In genomic region chr2:95032868-95033603, GRCh38 we compare ENCODE assay signal across 16 cellular contexts. TPM values are rescaled to one million over a fixed set of nuclear protein-coding genes. Genes with fewer than 3 reads are reported as not detected.
DNase-seq lines count a peak whose midpoint lies in the region; ATAC-seq and TF ChIP-seq lines count a peak whose summit lies in the region.
"Had no signal": no experiment of that assay in that cellular context is flagged by ENCODE, and none has a peak within 500 bp of the region (broad histone marks: within the 10 kb centered on the region; RNA-seq: fewer than 3 reads in every experiment).

No MANE protein-coding gene starts in this region.

- H3K36me3 ChIP-seq in tibial nerve (no peaks in the 10 kb centered on the region), Peyer's patch (no peaks in the 10 kb centered on the region)

- H3K27me3 ChIP-seq in tibial nerve = peaks cover 0 to 2% of the 10 kb centered on the region in 2 donors
- H3K27me3 ChIP-seq in Peyer's patch = no peaks in the 10 kb centered on the region

- no peak overlapping the region for H3K4me3 ChIP-seq in tibial nerve
- H3K4me3 ChIP-seq in Peyer's patch = no peak overlapping the region

- 44 to 48% methylated on average over 16 of the region's 16 CpGs for WGBS in tibial nerve, 2 donors

- no peaks in the 10 kb centered on the region for H3K4me1 Mint-ChIP-seq in chondrocyte (ENCODE audit: low read depth)

- no peaks in the 10 kb centered on the region for H3K36me3 Mint-ChIP-seq in chondrocyte (ENCODE audit: low read depth)

- peak in 1 of 2 donors; percentile 10 for TF ChIP-seq EP300 in tibial nerve (IDR thresholded peaks at IDR 0.05)

- H3K27me3 Mint-ChIP-seq in chondrocyte (ENCODE audit: low read depth) = peaks cover 31% of the 10 kb centered on the region

- H3K4me3 Mint-ChIP-seq in chondrocyte (ENCODE audit: unreplicated experiment) = no peak overlapping the region

- H3K9me3 Mint-ChIP-seq in chondrocyte (ENCODE audit: low read depth) = no peaks in the 10 kb centered on the region

- peak; percentile 35 for DNase-seq in Right ventricle myocardium inferior (ENCODE audit: missing footprints)
- no peak for DNase-seq in cardiac septum (ENCODE audit: low spot score)
- DNase-seq in chondrocyte (ENCODE audit: low spot score) = peak; percentile 61
- peak; percentile 59 for DNase-seq in medulla oblongata (ENCODE audit: extremely low spot score)
- DNase-seq in tibial nerve (ENCODE audit: low spot score in 2 of 2) = no peak
- no peak for DNase-seq in Peyer's patch
- DNase-seq in Ammon's horn (ENCODE audit: low spot score) = no peak
- DNase-seq: DMS53, IMR-90, NCI-H1694, NCI-H345, NCI-H526 treated with DMSO at 0.1 percent for 48 hours, OCI-M1 had no signal

- H3K9me3 ChIP-seq in tibial nerve = no peaks in the 10 kb centered on the region
- no peaks in the 10 kb centered on the region for H3K9me3 ChIP-seq in Peyer's patch

- TF ChIP-seq POLR2A in tibial nerve (IDR thresholded peaks at IDR 0.05) = no peak
- TF ChIP-seq POLR2A in Peyer's patch (IDR thresholded peaks at IDR 0.05) = no peak

- intact Hi-C loops in Right ventricle myocardium inferior (cut with DNase I) (no loop called here), cardiac septum (cut with DNase I) (no loop called here)

- peaks cover 0 to 84% (median 27%) of the 10 kb centered on the region in 4 donors for H3K4me1 ChIP-seq in tibial nerve
- H3K4me1 ChIP-seq in Peyer's patch = no peaks in the 10 kb centered on the region

- no peak for TF ChIP-seq CTCF in chondrocyte (IDR thresholded peaks at IDR 0.05)
- no peak for TF ChIP-seq CTCF in tibial nerve (IDR thresholded peaks at IDR 0.05)
- TF ChIP-seq CTCF in Peyer's patch (IDR thresholded peaks at IDR 0.05) = no peak

- no peak overlapping the region for H3K27ac Mint-ChIP-seq in chondrocyte (ENCODE audit: unreplicated experiment)

- ATAC-seq in Right ventricle myocardium inferior = no peak
- ATAC-seq in HG02884 (IDR thresholded peaks at IDR 0.05; ENCODE audit: unreplicated experiment) = no peak
- ATAC-seq: HCT116 had no signal

- peak overlapping the region in 3 of 4 donors; percentile 47 to 93 (median 93) for H3K27ac ChIP-seq in tibial nerve
- H3K27ac ChIP-seq in Peyer's patch = no peak overlapping the region

RNA-seq across cellular contexts. Expression of gene MAL, which starts 7.5 kb away (rescaled TPM):
- total RNA-seq in Right ventricle myocardium inferior (8.7 TPM), cardiac septum (8.3 TPM), chondrocyte (not detected in 3 replicates), tibial nerve (100 to 1,000 TPM in 2 of 4 donors, 10 to 100 TPM in 2; 60.0 to 200 (median 121) TPM), Peyer's patch (1 to 10 TPM in 1 of 4 donors, not detected in 3; 1.2 TPM)
- total RNA-seq: A172, IMR-90 had no signal

Comparison
In these comparisons a context has a peak if more than half of its experiments do, and no peak if none do; other contexts are left out.
1. DNase-seq: peak in Right ventricle myocardium inferior (single experiment), chondrocyte (single experiment) and medulla oblongata (single experiment); none in cardiac septum (single experiment), tibial nerve (0 of 2), Peyer's patch (0 of 3) and Ammon's horn (single experiment).
2. H3K27ac ChIP-seq: peak in tibial nerve (3 of 4); none in Peyer's patch (0 of 4).